21 cellular contexts compared by ENCODE assay signal in the genomic region with DNA sequence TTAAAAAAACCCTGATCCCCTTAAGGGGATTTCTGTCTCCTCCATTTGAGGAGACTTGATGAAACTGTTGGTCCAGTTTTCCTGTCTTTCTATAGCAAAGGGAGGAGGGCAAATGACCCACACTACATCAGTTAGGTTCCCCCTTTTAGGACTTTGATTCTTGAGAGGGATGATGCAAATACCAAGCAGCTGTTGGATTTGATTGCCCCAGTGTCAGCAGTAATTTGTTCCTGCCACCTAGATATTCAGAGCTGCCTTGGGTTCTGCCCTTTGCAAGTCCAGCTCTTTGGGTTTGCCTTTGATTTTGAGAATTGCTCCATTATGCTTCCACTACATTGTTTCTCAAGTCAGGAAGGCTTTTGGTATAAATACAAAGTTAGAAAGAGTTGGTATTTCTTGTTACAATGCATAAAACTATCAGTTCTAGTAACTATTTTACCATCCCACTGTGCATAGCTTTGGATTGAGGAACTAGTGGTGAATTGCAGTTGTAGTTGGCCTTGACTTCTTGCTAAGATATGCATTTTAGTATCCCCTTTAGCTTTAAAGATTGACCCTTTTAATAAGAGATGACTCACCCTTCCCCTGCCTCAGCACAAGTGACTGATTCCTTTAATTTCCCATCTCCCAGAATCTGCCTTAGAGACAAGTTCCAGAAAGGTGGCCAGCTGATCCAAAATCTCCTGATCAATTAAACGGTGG.
"Had no signal": no experiment of that assay in that cellular context is flagged by ENCODE, and none has a peak within 500 bp of the region (broad histone marks: within the 10 kb centered on the region; RNA-seq: fewer than 3 reads in every experiment).

No MANE protein-coding gene starts in this region.

- H3K27me3 ChIP-seq: esophagus muscularis mucosa, foreskin keratinocyte, hepatocyte, left lung had no signal

- DNase-seq: dermis blood vessel endothelial cell; dorsolateral prefrontal cortex; effector CD4-positive, alpha-beta T cell; effector memory CD4-positive, alpha-beta T cell; foreskin keratinocyte; glutamatergic neuron; head of caudate nucleus; hypothalamus; immature natural killer cell; islet precursor cell; kidney; kidney glomerular epithelial cell; left colon; left lung; lower lobe of right lung; mesenchymal stem cell; mucosa of descending colon; naive B cell had no signal

- H3K4me3 ChIP-seq: coronary artery, dorsolateral prefrontal cortex, esophagus muscularis mucosa, hepatocyte, left lung, lower lobe of right lung, mucosa of descending colon had no signal

- H3K4me1 ChIP-seq: foreskin keratinocyte, left lung, lower lobe of right lung had no signal

- H3K36me3 ChIP-seq: esophagus muscularis mucosa, left lung, lower lobe of right lung had no signal

- H3K27ac ChIP-seq: esophagus muscularis mucosa, foreskin keratinocyte, hepatocyte, left lung, lower lobe of right lung had no signal

- ATAC-seq: foreskin keratinocyte, left colon, left lung, lower lobe of right lung, mucosa of descending colon had no signal

- H3K9me3 ChIP-seq: left lung, lower lobe of right lung, mucosa of descending colon had no signal
